ENCODE assay signal across 1 cellular context in genomic region chr2:26768759-26769500, GRCh38.
TF ChIP-seq lines count a peak whose summit lies in the region.

No MANE protein-coding gene starts in this region.

TF ChIP-seq in GM12878, 131 proteins besides CTCF, POLR2A, EP300 and RAD21 (continued from another document):
- TF ChIP-seq ZNF687 (IDR thresholded peaks at IDR 0.05) (peak; percentile 78), SPI1 (IDR thresholded peaks at IDR 0.05; ENCODE audit: borderline replicate concordance, insufficient read depth, low read depth, low read length) (peak; percentile 78), HDAC2 (IDR thresholded peaks at IDR 0.05) (no peak)
TF ChIP-seq in GM12878: peak in this region for 4.
